ENCODE assay signal across 38 cellular contexts in the genomic region with DNA sequence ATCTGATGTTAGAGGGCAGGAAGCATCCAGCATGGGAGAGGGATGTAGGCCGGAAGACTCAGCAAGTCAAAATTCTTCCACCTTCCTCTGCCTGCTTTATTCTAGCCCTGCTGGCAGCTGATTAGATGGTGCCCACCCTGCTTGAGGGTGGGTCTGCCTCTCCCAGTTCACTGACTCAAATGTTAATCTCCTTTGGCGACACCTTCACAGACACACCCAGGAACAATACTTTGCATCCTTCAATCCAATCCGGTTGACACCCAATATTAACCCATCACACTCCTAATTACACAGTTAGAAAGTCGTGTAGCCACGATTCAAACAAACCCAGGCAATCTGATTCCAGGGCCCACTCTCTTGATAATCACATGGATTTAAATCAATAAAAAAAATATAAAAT.
"Had no signal": no experiment of that assay in that cellular context is flagged by ENCODE, and none has a peak within 500 bp of the region (broad histone marks: within the 10 kb centered on the region; RNA-seq: fewer than 3 reads in every experiment).

No MANE protein-coding gene starts in this region.

- H3K36me3 Mint-ChIP-seq: activated naive CD4-positive, alpha-beta T cell treated with anti-CD3 and anti-CD28 coated beads, Interleukin-2, amount 50 U/mL, for 72 hours; brain had no signal

- DNase-seq: activated effector memory CD4-positive, alpha-beta T cell treated with anti-CD3 and anti-CD28 coated beads, Interleukin-2, amount 50 U/mL, for 16 hours; activated effector memory CD4-positive, alpha-beta T cell treated with Interleukin-2 at 50 U/mL for 16 hours; activated gamma-delta T cell; activated gamma-delta T cell treated with Interleukin-2 at 50 U/mL for 16 hours; activated naive CD4-positive, alpha-beta T cell; activated naive CD4-positive, alpha-beta T cell treated with anti-CD3 and anti-CD28 coated beads for 36 hours; activated naive CD4-positive, alpha-beta T cell treated with anti-CD3 and anti-CD28 coated beads, Interleukin-2, amount 10 ng/mL, durations not matched to agents 7 days and 5 days; activated naive CD4-positive, alpha-beta T cell treated with anti-CD3 and anti-CD28 coated beads, Interleukin-2, amount 50 U/mL, for 16 hours; activated naive CD4-positive, alpha-beta T cell treated with Interleukin-2 at 50 U/mL for 16 hours; activated naive CD8-positive, alpha-beta T cell treated with anti-CD3 and anti-CD28 coated beads for 36 hours; activated naive CD8-positive, alpha-beta T cell treated with anti-CD3 and anti-CD28 coated beads, Interleukin-2, amount 10 ng/mL, durations not matched to agents 7 days and 5 days; activated naive CD8-positive, alpha-beta T cell treated with anti-CD3 and anti-CD28 coated beads, Interleukin-2, amount 50 U/mL, for 24 hours; activated T-cell treated with anti-CD3 and anti-CD28 coated beads, Interleukin-2, amount 50 U/mL, for 1 hour; activated T-cell treated with anti-CD3 and anti-CD28 coated beads, Interleukin-2, amount 50 U/mL, for 24 hours; activated T-cell treated with anti-CD3 and anti-CD28 coated beads, Interleukin-2, amount 50 U/mL, for 4 hours; activated T-cell treated with anti-CD3 and anti-CD28 coated beads, Interleukin-2, amount 50 U/mL, for 48 hours; activated T-cell treated with anti-CD3 and anti-CD28 coated beads, Interleukin-2, amount 50 U/mL, for 72 hours; adrenal gland; amniotic stem cell; amygdala; anterior cingulate cortex; aorta; body of pancreas; brain microvascular endothelial cell; caudate nucleus; central memory CD4-positive, alpha-beta T cell; cerebellar nuclear complex had no signal

- H3K4me3 ChIP-seq: adrenal gland, ascending aorta, body of pancreas, breast epithelium, cardiac muscle cell had no signal

- H3K9me3 ChIP-seq: adrenal gland, ascending aorta, body of pancreas, breast epithelium had no signal

- H3K4me1 ChIP-seq: breast epithelium had no signal

- H3K27ac ChIP-seq: adrenal gland, ascending aorta, body of pancreas, brain microvascular endothelial cell, breast epithelium, cardiac muscle cell had no signal

- H3K4me1 Mint-ChIP-seq: activated naive CD4-positive, alpha-beta T cell treated with anti-CD3 and anti-CD28 coated beads, Interleukin-2, amount 10 ng/mL, durations not matched to agents 7 days and 5 days; activated T-helper 17 cell treated with anti-CD3 and anti-CD28 coated beads, Interleukin-2, amount 50 U/mL, for 72 hours had no signal

- H3K27me3 ChIP-seq: adrenal gland, ascending aorta, body of pancreas, brain microvascular endothelial cell, breast epithelium, cardiac muscle cell had no signal

- H3K36me3 ChIP-seq: adrenal gland, ascending aorta, brain microvascular endothelial cell, breast epithelium, cardiac muscle cell had no signal

- H3K9me3 Mint-ChIP-seq: activated naive CD4-positive, alpha-beta T cell treated with anti-CD3 and anti-CD28 coated beads for 36 hours; activated naive CD4-positive, alpha-beta T cell treated with anti-CD3 and anti-CD28 coated beads, Interleukin-2, amount 10 ng/mL, durations not matched to agents 7 days and 5 days; activated naive CD4-positive, alpha-beta T cell treated with anti-CD3 and anti-CD28 coated beads, Interleukin-2, amount 50 U/mL, for 24 hours; activated naive CD4-positive, alpha-beta T cell treated with anti-CD3 and anti-CD28 coated beads, Interleukin-2, amount 50 U/mL, for 72 hours; activated naive CD8-positive, alpha-beta T cell treated with anti-CD3 and anti-CD28 coated beads, Interleukin-2, amount 10 ng/mL, durations not matched to agents 7 days and 5 days; activated T-cell treated with anti-CD3 and anti-CD28 coated beads, Interleukin-2, amount 50 U/mL, for 24 hours; activated T-cell treated with anti-CD3 and anti-CD28 coated beads, Interleukin-2, amount 50 U/mL, for 4 hours; activated T-cell treated with anti-CD3 and anti-CD28 coated beads, Interleukin-2, amount 50 U/mL, for 72 hours; activated T-helper 1 cell treated with anti-CD3 and anti-CD28 coated beads, Interleukin-12 subunit alpha, Interleukin-12 subunit beta, Interleukin-2, Interleukin-4 antibody, amounts not matched to agents 30 ng/mL and 10 ng/mL and 1 ng/mL, durations not matched to agents 14 hours and 24 hours and 36 hours; activated T-helper 17 cell treated with anti-CD3 and anti-CD28 coated beads, Interleukin-2, amount 50 U/mL, for 72 hours; activated T-helper 2 cell treated with anti-CD3 and anti-CD28 coated beads, Interferon-gamma antibody, Interleukin-2, Interleukin-4, amounts not matched to agents 10 μg/mL and 5 μg/mL and 100 μg/mL, durations not matched to agents 14 hours and 24 hours and 36 hours; brain; central memory CD8-positive, alpha-beta T cell had no signal

- ATAC-seq: activated naive CD4-positive, alpha-beta T cell treated with anti-CD3 and anti-CD28 coated beads, Interleukin-2, amount 50 U/mL, for 72 hours; activated naive CD8-positive, alpha-beta T cell treated with anti-CD3 and anti-CD28 coated beads, Interleukin-2, amount 50 U/mL, for 24 hours; activated T-cell treated with anti-CD3 and anti-CD28 coated beads, Interleukin-2, amount 50 U/mL, for 4 hours; activated T-cell treated with anti-CD3 and anti-CD28 coated beads, Interleukin-2, amount 50 U/mL, for 72 hours; activated T-helper 17 cell treated with anti-CD3 and anti-CD28 coated beads, Interleukin-2, amount 50 U/mL, for 72 hours; body of pancreas had no signal

- H3K27me3 Mint-ChIP-seq: activated naive CD4-positive, alpha-beta T cell treated with anti-CD3 and anti-CD28 coated beads, Interleukin-2, amount 10 ng/mL, durations not matched to agents 7 days and 5 days; activated naive CD4-positive, alpha-beta T cell treated with anti-CD3 and anti-CD28 coated beads, Interleukin-2, amount 50 U/mL, for 24 hours; activated naive CD8-positive, alpha-beta T cell; activated naive CD8-positive, alpha-beta T cell treated with anti-CD3 and anti-CD28 coated beads for 36 hours; activated naive CD8-positive, alpha-beta T cell treated with anti-CD3 and anti-CD28 coated beads, Interleukin-2, amount 10 ng/mL, durations not matched to agents 7 days and 5 days; activated naive CD8-positive, alpha-beta T cell treated with anti-CD3 and anti-CD28 coated beads, Interleukin-2, amount 50 U/mL, for 24 hours; activated T-cell treated with anti-CD3 and anti-CD28 coated beads, Interleukin-2, amount 50 U/mL, for 24 hours; activated T-helper 17 cell treated with anti-CD3 and anti-CD28 coated beads, Interleukin-2, amount 50 U/mL, for 72 hours; central memory CD8-positive, alpha-beta T cell had no signal

- H3K4me3 Mint-ChIP-seq: activated naive CD4-positive, alpha-beta T cell treated with anti-CD3 and anti-CD28 coated beads for 36 hours; activated naive CD4-positive, alpha-beta T cell treated with anti-CD3 and anti-CD28 coated beads, Interleukin-2, amount 10 ng/mL, durations not matched to agents 7 days and 5 days; activated naive CD4-positive, alpha-beta T cell treated with anti-CD3 and anti-CD28 coated beads, Interleukin-2, amount 50 U/mL, for 24 hours; activated naive CD8-positive, alpha-beta T cell; activated naive CD8-positive, alpha-beta T cell treated with anti-CD3 and anti-CD28 coated beads for 36 hours; activated naive CD8-positive, alpha-beta T cell treated with anti-CD3 and anti-CD28 coated beads, Interleukin-2, amount 10 ng/mL, durations not matched to agents 7 days and 5 days; activated naive CD8-positive, alpha-beta T cell treated with anti-CD3 and anti-CD28 coated beads, Interleukin-2, amount 50 U/mL, for 24 hours; activated T-cell treated with anti-CD3 and anti-CD28 coated beads, Interleukin-2, amount 50 U/mL, for 24 hours; activated T-cell treated with anti-CD3 and anti-CD28 coated beads, Interleukin-2, amount 50 U/mL, for 4 hours; activated T-cell treated with anti-CD3 and anti-CD28 coated beads, Interleukin-2, amount 50 U/mL, for 72 hours; activated T-helper 1 cell treated with anti-CD3 and anti-CD28 coated beads, Interleukin-12 subunit alpha, Interleukin-12 subunit beta, Interleukin-2, Interleukin-4 antibody, amounts not matched to agents 30 ng/mL and 10 ng/mL and 1 ng/mL, durations not matched to agents 14 hours and 24 hours and 36 hours; activated T-helper 17 cell treated with anti-CD3 and anti-CD28 coated beads, Interleukin-2, amount 50 U/mL, for 72 hours; brain; central memory CD8-positive, alpha-beta T cell had no signal

- H3K27ac Mint-ChIP-seq: activated naive CD4-positive, alpha-beta T cell treated with anti-CD3 and anti-CD28 coated beads for 36 hours; activated naive CD4-positive, alpha-beta T cell treated with anti-CD3 and anti-CD28 coated beads, Interleukin-2, amount 10 ng/mL, durations not matched to agents 7 days and 5 days; activated naive CD4-positive, alpha-beta T cell treated with anti-CD3 and anti-CD28 coated beads, Interleukin-2, amount 50 U/mL, for 24 hours; activated naive CD4-positive, alpha-beta T cell treated with anti-CD3 and anti-CD28 coated beads, Interleukin-2, amount 50 U/mL, for 72 hours; activated naive CD8-positive, alpha-beta T cell; activated naive CD8-positive, alpha-beta T cell treated with anti-CD3 and anti-CD28 coated beads for 36 hours; activated naive CD8-positive, alpha-beta T cell treated with anti-CD3 and anti-CD28 coated beads, Interleukin-2, amount 10 ng/mL, durations not matched to agents 7 days and 5 days; activated naive CD8-positive, alpha-beta T cell treated with anti-CD3 and anti-CD28 coated beads, Interleukin-2, amount 50 U/mL, for 24 hours; activated T-cell treated with anti-CD3 and anti-CD28 coated beads, Interleukin-2, amount 50 U/mL, for 24 hours; activated T-cell treated with anti-CD3 and anti-CD28 coated beads, Interleukin-2, amount 50 U/mL, for 72 hours; activated T-helper 1 cell treated with anti-CD3 and anti-CD28 coated beads, Interleukin-12 subunit alpha, Interleukin-12 subunit beta, Interleukin-2, Interleukin-4 antibody, amounts not matched to agents 30 ng/mL and 10 ng/mL and 1 ng/mL, durations not matched to agents 14 hours and 24 hours and 36 hours; activated T-helper 17 cell treated with anti-CD3 and anti-CD28 coated beads, Interleukin-2, amount 50 U/mL, for 72 hours; activated T-helper 2 cell treated with anti-CD3 and anti-CD28 coated beads, Interferon-gamma antibody, Interleukin-2, Interleukin-4, amounts not matched to agents 10 μg/mL and 5 μg/mL and 100 μg/mL, durations not matched to agents 14 hours and 24 hours and 36 hours; brain had no signal
